29 cellular contexts compared by ENCODE assay signal in genomic region chr4:21709031-21709430, GRCh38.
"Had no signal": no experiment of that assay in that cellular context is flagged by ENCODE, and none has a peak within 500 bp of the region (broad histone marks: within the 10 kb centered on the region; RNA-seq: fewer than 3 reads in every experiment).

No MANE protein-coding gene starts in this region.

- ATAC-seq: activated CD4-positive, alpha-beta T cell treated with anti-CD3 and anti-CD28 coated beads for 36 hours; activated CD8-positive, alpha-beta memory T cell treated with anti-CD3 and anti-CD28 coated beads, Interleukin-2, amount 10 ng/mL, durations not matched to agents 7 days and 5 days; activated CD8-positive, alpha-beta T cell treated with anti-CD3 and anti-CD28 coated beads, Interleukin-2, amount 10 ng/mL, durations not matched to agents 7 days and 5 days; activated naive CD8-positive, alpha-beta T cell treated with anti-CD3 and anti-CD28 coated beads, Interleukin-2, amount 50 U/mL, for 24 hours; foreskin keratinocyte; gastrocnemius medialis; heart left ventricle had no signal

- H3K27me3 ChIP-seq: adrenal gland, ascending aorta, breast epithelium, cardiac muscle cell, colonic mucosa, esophagus muscularis mucosa, foreskin keratinocyte, gastrocnemius medialis, heart left ventricle had no signal

- H3K9me3 ChIP-seq: adrenal gland, ascending aorta, breast epithelium, colonic mucosa, esophagus muscularis mucosa, gastrocnemius medialis, heart left ventricle had no signal

- H3K4me3 ChIP-seq: adrenal gland, ascending aorta, breast epithelium, cardiac muscle cell, colonic mucosa, esophagus muscularis mucosa, gastrocnemius medialis, heart left ventricle had no signal

- H3K4me1 ChIP-seq: ascending aorta, breast epithelium, colonic mucosa, esophagus muscularis mucosa, foreskin keratinocyte, gastrocnemius medialis, heart left ventricle had no signal

- H3K27ac ChIP-seq: adrenal gland, ascending aorta, breast epithelium, cardiac muscle cell, colonic mucosa, esophagus muscularis mucosa, foreskin keratinocyte, gastrocnemius medialis, heart left ventricle had no signal

- DNase-seq: activated CD4-positive, alpha-beta memory T cell treated with anti-CD3 and anti-CD28 coated beads for 36 hours; activated CD4-positive, alpha-beta T cell treated with anti-CD3 and anti-CD28 coated beads for 36 hours; activated CD4-positive, alpha-beta T cell treated with anti-CD3 and anti-CD28 coated beads, Interleukin-2, amount 10 ng/mL, durations not matched to agents 24 days and 14 days; activated CD4-positive, CD25-positive, alpha-beta regulatory T cell; activated CD4-positive, CD25-positive, alpha-beta regulatory T cell treated with anti-CD3 and anti-CD28 coated beads, Interleukin-2, amount 50 U/mL, for 72 hours; activated CD8-positive, alpha-beta memory T cell treated with anti-CD3 and anti-CD28 coated beads, Interleukin-2, amount 10 ng/mL, durations not matched to agents 7 days and 5 days; activated CD8-positive, alpha-beta memory T cell treated with anti-CD3 and anti-CD28 coated beads, Interleukin-2, amount 50 U/mL, for 4 hours; activated CD8-positive, alpha-beta T cell treated with anti-CD3 and anti-CD28 coated beads, Interleukin-2, amount 10 ng/mL, durations not matched to agents 7 days and 5 days; activated effector memory CD4-positive, alpha-beta T cell treated with anti-CD3 and anti-CD28 coated beads, Interleukin-2, amount 50 U/mL, for 16 hours; activated naive CD4-positive, alpha-beta T cell treated with anti-CD3 and anti-CD28 coated beads for 36 hours; activated naive CD8-positive, alpha-beta T cell treated with anti-CD3 and anti-CD28 coated beads for 36 hours; activated naive CD8-positive, alpha-beta T cell treated with anti-CD3 and anti-CD28 coated beads, Interleukin-2, amount 50 U/mL, for 24 hours; activated T-cell treated with anti-CD3 and anti-CD28 coated beads, Interleukin-2, amount 50 U/mL, for 1 hour; activated T-cell treated with anti-CD3 and anti-CD28 coated beads, Interleukin-2, amount 50 U/mL, for 48 hours; adrenal gland; central memory CD4-positive, alpha-beta T cell; cerebellar nuclear complex; colonic mucosa; effector CD8-positive, alpha-beta T cell; erythroblast; foreskin keratinocyte; gastrocnemius medialis; glutamatergic neuron; heart left ventricle; T-helper 2 cell had no signal

- H3K36me3 ChIP-seq: adrenal gland, ascending aorta, breast epithelium, cardiac muscle cell, colonic mucosa, esophagus muscularis mucosa, gastrocnemius medialis, heart left ventricle had no signal
